Comparison of ENCODE assay signal across 17 cellular contexts in genomic region chr1:22835920-22836319, GRCh38.
"Had no signal": no experiment of that assay in that cellular context is flagged by ENCODE, and none has a peak within 500 bp of the region (broad histone marks: within the 10 kb centered on the region; RNA-seq: fewer than 3 reads in every experiment).

No MANE protein-coding gene starts in this region.

- H3K9me3 Mint-ChIP-seq: activated T-cell treated with anti-CD3 and anti-CD28 coated beads, Interleukin-2, amount 50 U/mL, for 4 hours; dendritic cell treated with granulocyte-macrophage colony-stimulating factor and Interleukin-4, amounts not matched to agents 40 ng/mL and 50 ng/mL, for 4 days; naive thymus-derived CD8-positive, alpha-beta T cell had no signal

- H3K4me3 Mint-ChIP-seq: activated T-cell treated with anti-CD3 and anti-CD28 coated beads, Interleukin-2, amount 50 U/mL, for 4 hours; dendritic cell treated with granulocyte-macrophage colony-stimulating factor and Interleukin-4, amounts not matched to agents 40 ng/mL and 50 ng/mL, for 4 days; naive thymus-derived CD8-positive, alpha-beta T cell had no signal

- H3K36me3 Mint-ChIP-seq: naive thymus-derived CD8-positive, alpha-beta T cell had no signal

- H3K4me3 ChIP-seq: ascending aorta, esophagus muscularis mucosa, right atrium auricular region had no signal

- ATAC-seq: activated T-cell treated with anti-CD3 and anti-CD28 coated beads, Interleukin-2, amount 50 U/mL, for 4 hours; naive thymus-derived CD8-positive, alpha-beta T cell had no signal

- H3K27ac Mint-ChIP-seq: dendritic cell treated with granulocyte-macrophage colony-stimulating factor and Interleukin-4, amounts not matched to agents 40 ng/mL and 50 ng/mL, for 4 days; naive thymus-derived CD8-positive, alpha-beta T cell had no signal

- H3K4me1 Mint-ChIP-seq: naive thymus-derived CD8-positive, alpha-beta T cell had no signal

- DNase-seq: activated CD4-positive, alpha-beta T cell treated with anti-CD3 and anti-CD28 coated beads, Interleukin-2, amount 50 U/mL, for 1 hour; activated CD8-positive, alpha-beta memory T cell treated with anti-CD3 and anti-CD28 coated beads, Interleukin-2, amount 50 U/mL, for 4 hours; activated effector memory CD4-positive, alpha-beta T cell treated with Interleukin-2 at 50 U/mL for 16 hours; activated naive CD4-positive, alpha-beta T cell treated with anti-CD3 and anti-CD28 coated beads, Interleukin-2, amount 50 U/mL, for 16 hours; activated T-cell treated with anti-CD3 and anti-CD28 coated beads, Interleukin-2, amount 50 U/mL, for 4 hours; effector CD8-positive, alpha-beta T cell; mesendoderm; naive thymus-derived CD8-positive, alpha-beta T cell; occipital lobe; small intestine; stimulated activated CD8-positive, alpha-beta memory T cell treated with anti-CD3 and anti-CD28 coated beads, Interleukin-4, amount 100 ng/mL, for 48 hours; stimulated activated naive CD4-positive, alpha-beta T cell; T1000 had no signal
